1 cellular context compared by ENCODE assay signal in the genomic region with DNA sequence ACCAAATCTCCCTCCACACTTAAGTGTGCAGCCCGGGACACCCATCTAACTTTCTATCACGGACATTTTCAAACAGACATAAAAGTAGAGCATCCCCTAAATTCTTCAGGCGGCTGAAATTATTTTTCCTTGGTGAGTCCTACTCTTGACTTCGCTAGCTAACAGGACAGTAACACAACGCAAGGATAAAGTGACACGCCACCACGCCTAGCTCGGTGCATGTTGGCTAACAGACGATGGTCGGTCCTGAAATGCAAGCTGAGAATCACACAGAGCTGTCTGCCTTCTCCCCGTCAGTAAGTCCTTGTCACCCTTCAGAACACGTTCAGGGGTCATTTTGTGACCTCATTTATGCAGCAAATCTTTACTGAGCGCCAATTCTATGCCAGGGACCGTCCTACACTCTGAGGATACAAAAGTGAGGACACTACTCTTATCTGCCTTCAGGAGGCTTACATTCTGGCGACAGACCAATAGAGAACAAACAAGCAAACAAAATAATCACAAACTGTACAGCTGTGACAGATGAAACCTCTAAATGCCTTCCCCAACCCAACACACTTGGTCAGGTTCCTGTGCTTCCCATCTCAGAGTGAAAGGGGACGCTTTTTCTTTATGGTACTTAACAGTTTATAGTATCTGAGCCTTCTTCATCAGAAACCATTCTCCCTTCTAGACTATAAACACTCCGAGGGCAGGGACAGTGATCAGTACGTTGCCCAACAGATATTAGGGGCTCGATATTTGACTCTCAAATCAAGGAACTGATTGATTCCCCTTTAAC.
TF ChIP-seq lines count a peak whose summit lies in the region.

No MANE protein-coding gene starts in this region.

TF ChIP-seq in GM23338, 12 proteins besides CTCF, POLR2A, EP300 and RAD21 (continued from another document):
- TF ChIP-seq, protein P1, sequence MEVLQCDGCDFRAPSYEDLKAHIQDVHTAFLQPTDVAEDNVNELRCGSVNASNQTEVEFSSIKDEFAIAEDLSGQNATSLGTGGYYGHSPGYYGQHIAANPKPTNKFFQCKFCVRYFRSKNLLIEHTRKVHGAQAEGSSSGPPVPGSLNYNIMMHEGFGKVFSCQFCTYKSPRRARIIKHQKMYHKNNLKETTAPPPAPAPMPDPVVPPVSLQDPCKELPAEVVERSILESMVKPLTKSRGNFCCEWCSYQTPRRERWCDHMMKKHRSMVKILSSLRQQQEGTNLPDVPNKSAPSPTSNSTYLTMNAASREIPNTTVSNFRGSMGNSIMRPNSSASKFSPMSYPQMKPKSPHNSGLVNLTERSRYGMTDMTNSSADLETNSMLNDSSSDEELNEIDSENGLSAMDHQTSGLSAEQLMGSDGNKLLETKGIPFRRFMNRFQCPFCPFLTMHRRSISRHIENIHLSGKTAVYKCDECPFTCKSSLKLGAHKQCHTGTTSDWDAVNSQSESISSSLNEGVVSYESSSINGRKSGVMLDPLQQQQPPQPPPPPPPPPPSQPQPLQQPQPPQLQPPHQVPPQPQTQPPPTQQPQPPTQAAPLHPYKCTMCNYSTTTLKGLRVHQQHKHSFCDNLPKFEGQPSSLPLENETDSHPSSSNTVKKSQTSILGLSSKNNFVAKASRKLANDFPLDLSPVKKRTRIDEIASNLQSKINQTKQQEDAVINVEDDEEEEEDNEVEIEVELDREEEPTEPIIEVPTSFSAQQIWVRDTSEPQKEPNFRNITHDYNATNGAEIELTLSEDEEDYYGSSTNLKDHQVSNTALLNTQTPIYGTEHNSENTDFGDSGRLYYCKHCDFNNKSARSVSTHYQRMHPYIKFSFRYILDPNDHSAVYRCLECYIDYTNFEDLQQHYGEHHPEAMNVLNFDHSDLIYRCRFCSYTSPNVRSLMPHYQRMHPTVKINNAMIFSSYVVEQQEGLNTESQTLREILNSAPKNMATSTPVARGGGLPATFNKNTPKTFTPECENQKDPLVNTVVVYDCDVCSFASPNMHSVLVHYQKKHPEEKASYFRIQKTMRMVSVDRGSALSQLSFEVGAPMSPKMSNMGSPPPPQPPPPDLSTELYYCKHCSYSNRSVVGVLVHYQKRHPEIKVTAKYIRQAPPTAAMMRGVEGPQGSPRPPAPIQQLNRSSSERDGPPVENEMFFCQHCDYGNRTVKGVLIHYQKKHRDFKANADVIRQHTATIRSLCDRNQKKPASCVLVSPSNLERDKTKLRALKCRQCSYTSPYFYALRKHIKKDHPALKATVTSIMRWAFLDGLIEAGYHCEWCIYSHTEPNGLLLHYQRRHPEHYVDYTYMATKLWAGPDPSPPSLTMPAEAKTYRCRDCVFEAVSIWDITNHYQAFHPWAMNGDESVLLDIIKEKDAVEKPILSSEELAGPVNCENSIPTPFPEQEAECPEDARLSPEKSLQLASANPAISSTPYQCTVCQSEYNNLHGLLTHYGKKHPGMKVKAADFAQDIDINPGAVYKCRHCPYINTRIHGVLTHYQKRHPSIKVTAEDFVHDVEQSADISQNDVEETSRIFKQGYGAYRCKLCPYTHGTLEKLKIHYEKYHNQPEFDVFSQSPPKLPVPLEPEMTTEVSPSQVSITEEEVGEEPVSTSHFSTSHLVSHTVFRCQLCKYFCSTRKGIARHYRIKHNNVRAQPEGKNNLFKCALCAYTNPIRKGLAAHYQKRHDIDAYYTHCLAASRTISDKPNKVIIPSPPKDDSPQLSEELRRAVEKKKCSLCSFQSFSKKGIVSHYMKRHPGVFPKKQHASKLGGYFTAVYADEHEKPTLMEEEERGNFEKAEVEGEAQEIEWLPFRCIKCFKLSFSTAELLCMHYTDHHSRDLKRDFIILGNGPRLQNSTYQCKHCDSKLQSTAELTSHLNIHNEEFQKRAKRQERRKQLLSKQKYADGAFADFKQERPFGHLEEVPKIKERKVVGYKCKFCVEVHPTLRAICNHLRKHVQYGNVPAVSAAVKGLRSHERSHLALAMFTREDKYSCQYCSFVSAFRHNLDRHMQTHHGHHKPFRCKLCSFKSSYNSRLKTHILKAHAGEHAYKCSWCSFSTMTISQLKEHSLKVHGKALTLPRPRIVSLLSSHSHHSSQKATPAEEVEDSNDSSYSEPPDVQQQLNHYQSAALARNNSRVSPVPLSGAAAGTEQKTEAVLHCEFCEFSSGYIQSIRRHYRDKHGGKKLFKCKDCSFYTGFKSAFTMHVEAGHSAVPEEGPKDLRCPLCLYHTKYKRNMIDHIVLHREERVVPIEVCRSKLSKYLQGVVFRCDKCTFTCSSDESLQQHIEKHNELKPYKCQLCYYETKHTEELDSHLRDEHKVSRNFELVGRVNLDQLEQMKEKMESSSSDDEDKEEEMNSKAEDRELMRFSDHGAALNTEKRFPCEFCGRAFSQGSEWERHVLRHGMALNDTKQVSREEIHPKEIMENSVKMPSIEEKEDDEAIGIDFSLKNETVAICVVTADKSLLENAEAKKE (CRISPR knock-in tag; IDR thresholded peaks at IDR 0.05) = no peak
- TF ChIP-seq CREB1 (CRISPR knock-in tag; IDR thresholded peaks at IDR 0.05; ENCODE audit: low read depth) (no peak), ETS1 (IDR thresholded peaks at IDR 0.05) (no peak)
TF ChIP-seq in GM23338: peak in this region for 0.
